ENCODE assay signal across 9 cellular contexts in genomic region chr2:109174214-109174613, GRCh38. TPM values are rescaled to one million over a fixed set of nuclear protein-coding genes. Genes with fewer than 3 reads are reported as not detected.
DNase-seq lines count a peak whose midpoint lies in the region; ATAC-seq and TF ChIP-seq lines count a peak whose summit lies in the region.
"Had no signal": no experiment of that assay in that cellular context is flagged by ENCODE, and none has a peak within 500 bp of the region (broad histone marks: within the 10 kb centered on the region; RNA-seq: fewer than 3 reads in every experiment).

No MANE protein-coding gene starts in this region.

- POLR2A ChIA-PET in IMR-90 (lab: Charles Lee; ENCODE audit: unreplicated experiment): no interaction called here
- POLR2A ChIA-PET in naive thymus-derived CD4-positive, alpha-beta T cell (lab: Charles Lee): interaction anchor here (0.6 kb wide), 1 partner anchor 166 kb away, joined by 3 read pairs; no protein-coding TSS in a partner anchor

- BruUV-seq in IMR-90 (replicated peaks; lab: Mats Ljungman, UMichigan): no TSS peak

- peak overlapping the region; percentile 98 for H2BK120ac ChIP-seq in IMR-90 (ENCODE audit: low read depth, low read length)

- peak overlapping the region; percentile 85 for H3K18ac ChIP-seq in IMR-90 (ENCODE audit: low read depth, low read length)

- H2BK15ac ChIP-seq in IMR-90 (ENCODE audit: low read depth, low read length): peak overlapping the region; percentile 73; the same call in 2 of the 3 replicates

- H3K27me3 ChIP-seq in ACC112 (ENCODE audit: insufficient read depth, low read length) (no peaks in the 10 kb centered on the region), IMR-90 (ENCODE audit: control insufficient read depth, insufficient read depth, low read length) (no peaks in the 10 kb centered on the region), esophagus (ENCODE audit: control insufficient read depth in 1 of 2, insufficient read depth in 2 of 2, low read length in 2 of 2) (no peaks in the 10 kb centered on the region), thyroid gland (no peaks in the 10 kb centered on the region)
- H3K27me3 ChIP-seq in naive thymus-derived CD4-positive, alpha-beta T cell (ENCODE audit: control insufficient read depth in 2 of 2, insufficient read depth in 2 of 2, low read length in 2 of 2): no peaks in the 10 kb centered on the region
- H3K27me3 ChIP-seq: neural progenitor cell had no signal

- H3K4me3 ChIP-seq in ACC112 (ENCODE audit: low read depth, low read length): peak overlapping the region; percentile 63
- no peak overlapping the region for H3K4me3 ChIP-seq in IMR-90 (ENCODE audit: insufficient read depth, low read depth, low read length)
- no peak overlapping the region for H3K4me3 ChIP-seq in esophagus (ENCODE audit: low read depth in 1 of 2, low read length in 2 of 2)
- H3K4me3 ChIP-seq in naive thymus-derived CD4-positive, alpha-beta T cell (ENCODE audit: low read length): no peak overlapping the region
- no peak overlapping the region for H3K4me3 ChIP-seq in thyroid gland (replicated peaks in 1 of 3)
- H3K4me3 ChIP-seq: neural progenitor cell had no signal

- peak overlapping the region; percentile 70 to 97 for H4K8ac ChIP-seq in IMR-90 (ENCODE audit: low read depth in 2 of 2, low read length in 2 of 2)

- H3K9me1 ChIP-seq in IMR-90 (ENCODE audit: insufficient read depth, low read length): peaks cover 39% of the 10 kb centered on the region

- no CpG with 5 or more reads among the region's 4 CpGs for WGBS in IMR-90 (ENCODE audit: extremely low coverage in 2 of 2, insufficient read length in 1 of 2), 2 experiments
- WGBS in esophagus, 2 donors: 72 to 76% methylated on average over 4 of the region's 4 CpGs
- 93 to 94% methylated on average over 4 of the region's 4 CpGs for WGBS in thyroid gland, 2 donors

- H2AFZ ChIP-seq in ACC112 (ENCODE audit: low read length, unreplicated experiment) (no peak overlapping the region), IMR-90 (replicated peaks; ENCODE audit: low read length, poor library complexity) (peak overlapping the region; percentile 70)
- H2AFZ ChIP-seq: neural progenitor cell had no signal

- peak overlapping the region; percentile 91 for H2BK20ac ChIP-seq in IMR-90 (ENCODE audit: low read depth, low read length)

- H3K9me3 ChIP-seq in IMR-90 (ENCODE audit: control insufficient read depth, insufficient read depth, low read length): 0 out of 2 replicates have a peak, but pooled peaks cover 2% of the 10 kb centered on the region
- H3K9me3 ChIP-seq in esophagus (ENCODE audit: control insufficient read depth in 2 of 2, insufficient read depth in 1 of 2, low read depth in 1 of 2, low read length in 1 of 2): no peaks in the 10 kb centered on the region
- H3K9me3 ChIP-seq in naive thymus-derived CD4-positive, alpha-beta T cell (ENCODE audit: control insufficient read depth in 2 of 3, low read length in 3 of 3): peaks cover 0 to 7% (median 0%) of the 10 kb centered on the region in 3 experiments
- H3K9me3 ChIP-seq in thyroid gland: no peaks in the 10 kb centered on the region

- H4K91ac ChIP-seq in IMR-90 (ENCODE audit: insufficient read depth, low read depth, low read length): peak overlapping the region; percentile 99

- peak overlapping the region; percentile 77; the same call in 1 of the 2 replicates for H3K56ac ChIP-seq in IMR-90 (ENCODE audit: extremely low read depth, insufficient read depth, low read length)

- TF ChIP-seq CTCF in IMR-90 (conservative IDR thresholded peaks at IDR 0.05; ENCODE audit: low read depth, low read length): no peak
- no peak for TF ChIP-seq CTCF in thyroid gland (IDR thresholded peaks at IDR 0.05)

- TF ChIP-seq RAD21 in IMR-90 (IDR thresholded peaks at IDR 0.05; ENCODE audit: low read length): no peak

- DNase-seq in IMR-90 (no peak), NCI-H2227 (lab: John Stamatoyannopoulos, UW; ENCODE audit: unreplicated experiment) (no peak), thyroid gland (no peak), NCI-H774 (lab: John Stamatoyannopoulos, UW) (no peak)
- peak in 7 of 9 donors; percentile 13 to 46 (median 38) for DNase-seq in naive thymus-derived CD4-positive, alpha-beta T cell

- TF ChIP-seq POLR2A in IMR-90 (IDR thresholded peaks at IDR 0.05; ENCODE audit: low read depth, low read length) (no peak), thyroid gland (IDR thresholded peaks at IDR 0.05) (no peak)

- peaks cover 52% of the 10 kb centered on the region for H3K4me1 ChIP-seq in ACC112 (ENCODE audit: control insufficient read depth, insufficient read depth, low read length, unreplicated experiment)
- H3K4me1 ChIP-seq in IMR-90 (ENCODE audit: control insufficient read depth, insufficient read depth, low read length): peaks cover 41% of the 10 kb centered on the region
- peaks cover 2 to 11% of the 10 kb centered on the region in 2 donors for H3K4me1 ChIP-seq in esophagus (ENCODE audit: control insufficient read depth in 2 of 2, insufficient read depth in 2 of 2, low read length in 1 of 2)
- peaks cover 0 to 14% of the 10 kb centered on the region in 2 donors for H3K4me1 ChIP-seq in naive thymus-derived CD4-positive, alpha-beta T cell (ENCODE audit: control insufficient read depth in 2 of 2, insufficient read depth in 2 of 2, low read length in 2 of 2)
- H3K4me1 ChIP-seq in thyroid gland: peaks cover 14 to 26% of the 10 kb centered on the region in 2 donors

- H3K27ac Mint-ChIP-seq in naive thymus-derived CD4-positive, alpha-beta T cell: peak overlapping the region in 7 of 9 donors; percentile 29 to 82 (median 56)
- H3K27ac Mint-ChIP-seq: neural progenitor cell had no signal

- H2AK9ac ChIP-seq in IMR-90 (replicated peaks; ENCODE audit: low read depth, low read length, poor library complexity): peak overlapping the region; percentile 93

- intact Hi-C loops in IMR-90 (cut with micrococcal nuclease): loop anchor here (5.0 kb wide), 3 partner anchors 43 to 148 kb away; no protein-coding TSS in a partner anchor
- intact Hi-C loops in naive thymus-derived CD4-positive, alpha-beta T cell (cut with micrococcal nuclease): no loop called here
- intact Hi-C loops in thyroid gland (cut with DNase I): no loop called here

- H3K27ac ChIP-seq in ACC112 (ENCODE audit: low read depth, low read length): peak overlapping the region; percentile 96
- peak overlapping the region; percentile 82 for H3K27ac ChIP-seq in IMR-90 (ENCODE audit: insufficient read depth, low read length)
- H3K27ac ChIP-seq in esophagus (ENCODE audit: low read depth in 2 of 2, low read length in 1 of 2): peak overlapping the region; percentile 62 to 75
- H3K27ac ChIP-seq in naive thymus-derived CD4-positive, alpha-beta T cell (ENCODE audit: low read depth, low read length): no peak overlapping the region
- peak overlapping the region in 1 of 3 donors; percentile 41 for H3K27ac ChIP-seq in thyroid gland
- H3K27ac ChIP-seq: neural progenitor cell had no signal

- H3K36me3 ChIP-seq in ACC112 (ENCODE audit: insufficient read depth, low read length): 0 out of 2 replicates have a peak, but pooled peaks cover 3% of the 10 kb centered on the region
- H3K36me3 ChIP-seq in IMR-90 (ENCODE audit: control insufficient read depth, insufficient read depth, low read length): no peaks in the 10 kb centered on the region
- no peaks in the 10 kb centered on the region for H3K36me3 ChIP-seq in esophagus (ENCODE audit: control insufficient read depth in 2 of 2, insufficient read depth in 2 of 2, low read length in 1 of 2)
- no peaks in the 10 kb centered on the region for H3K36me3 ChIP-seq in naive thymus-derived CD4-positive, alpha-beta T cell (ENCODE audit: control insufficient read depth in 2 of 3, insufficient read depth in 3 of 3, low read length in 3 of 3)
- H3K36me3 ChIP-seq in thyroid gland: no peaks in the 10 kb centered on the region
- H3K36me3 ChIP-seq: neural progenitor cell had no signal

- H3K4me1 Mint-ChIP-seq in naive thymus-derived CD4-positive, alpha-beta T cell: peaks cover 5 to 59% (median 32%) of the 10 kb centered on the region in 7 donors

- peak overlapping the region; percentile 99 for H3K23ac ChIP-seq in IMR-90 (ENCODE audit: low read depth, low read length)

- peaks cover 0 to 19% (median 4%) of the 10 kb centered on the region in 11 donors for H3K9me3 Mint-ChIP-seq in naive thymus-derived CD4-positive, alpha-beta T cell

- H3K27me3 Mint-ChIP-seq in naive thymus-derived CD4-positive, alpha-beta T cell: peaks cover 0 to 24% (median 0%) of the 10 kb centered on the region in 5 donors

- peak overlapping the region; percentile 4; the same call in 1 of the 2 replicates for H3K4me2 ChIP-seq in IMR-90 (ENCODE audit: low read depth, low read length)
- H3K4me2 ChIP-seq: neural progenitor cell had no signal

- in situ Hi-C loops in IMR-90 (cut with MboI; ENCODE audit: low sequenced_read_pairs): no loop called here

- peak overlapping the region in 9 of 10 donors; percentile 9 to 56 (median 40) for H3K4me3 Mint-ChIP-seq in naive thymus-derived CD4-positive, alpha-beta T cell
- H3K4me3 Mint-ChIP-seq: neural progenitor cell had no signal

- H2AK5ac ChIP-seq in IMR-90 (ENCODE audit: low read depth, low read length): peak overlapping the region; percentile 99

- H3K4ac ChIP-seq in IMR-90 (ENCODE audit: low read depth, low read length): peak overlapping the region; percentile 99

- peaks cover 0 to 7% (median 5%) of the 10 kb centered on the region in 5 donors for H3K36me3 Mint-ChIP-seq in naive thymus-derived CD4-positive, alpha-beta T cell
- H3K36me3 Mint-ChIP-seq: neural progenitor cell had no signal

- no peak for ATAC-seq in IMR-90 (ENCODE audit: low read depth)
- peak; percentile 60 for ATAC-seq in naive thymus-derived CD4-positive, alpha-beta T cell
- no peak for ATAC-seq in HG02610 (IDR thresholded peaks at IDR 0.05; ENCODE audit: unreplicated experiment)

- H3K14ac ChIP-seq in IMR-90 (replicated peaks; ENCODE audit: low read depth, low read length): peak overlapping the region; percentile 98

- CTCF ChIA-PET in IMR-90 (lab: Yijun Ruan, JAX): no interaction called here
- CTCF ChIA-PET in naive thymus-derived CD4-positive, alpha-beta T cell (lab: Charles Lee): no interaction called here

- peaks cover 78% of the 10 kb centered on the region for H3K79me2 ChIP-seq in ACC112 (ENCODE audit: control insufficient read depth, insufficient read depth, low read length, unreplicated experiment)

- dilution Hi-C loops in IMR-90 (cut with HindIII; ENCODE audit: low sequenced_read_pairs, unreplicated experiment): no loop called here

- H4K5ac ChIP-seq in IMR-90 (ENCODE audit: low read depth, low read length): peak overlapping the region; percentile 91

- peak overlapping the region; percentile 94 for H2BK5ac ChIP-seq in IMR-90 (ENCODE audit: low read depth, low read length, poor library complexity, severe bottlenecking)

- H4K20me1 ChIP-seq in IMR-90 (ENCODE audit: insufficient read depth, low read length): 0 out of 2 replicates have a peak, but pooled peaks cover 11% of the 10 kb centered on the region

- H3K79me1 ChIP-seq in IMR-90 (ENCODE audit: low read depth in 1 of 2, low read length in 2 of 2): peaks cover 41 to 72% of the 10 kb centered on the region in 2 experiments

- H3K9ac ChIP-seq in IMR-90 (ENCODE audit: low read depth, low read length): peak overlapping the region; percentile 50
- H3K9ac ChIP-seq: neural progenitor cell had no signal

RNA-seq across cellular contexts. Expression of gene SH3RF3, which starts 45.2 kb away (rescaled TPM):
- total RNA-seq in IMR-90 (2012; rRNA removed) (3.4 and 3.9 TPM in 2 replicates), thyroid gland (1 to 10 TPM; 2.1 to 7.4 (median 2.8) TPM)
- polyA plus RNA-seq in IMR-90 (2012; rRNA removed) (5.3 and 5.7 TPM in 2 replicates), esophagus (1 to 10 TPM; 1.1 to 1.3 TPM)
- 2.9 and 5.9 TPM in 2 replicates for polyA plus RNA-seq in IMR-90 (2012; cell fraction: cytosol; rRNA removed)
- 10.7 and 11.0 TPM in 2 replicates for polyA plus RNA-seq in IMR-90 (2012; cell fraction: nucleus; rRNA removed; ENCODE audit: low replicate concordance)
- total RNA-seq in naive thymus-derived CD4-positive, alpha-beta T cell: 10 to 100 TPM in 2 of 5 experiments, 1 to 10 TPM in 2, under 1 TPM in 1; 0.19 to 11.5 (median 6.1) TPM
- 1 to 10 TPM; 1.3 to 3.5 TPM for polyA plus RNA-seq in naive thymus-derived CD4-positive, alpha-beta T cell

Comparison
In these comparisons a context has a peak if more than half of its experiments do, and no peak if none do; other contexts are left out.
1. DNase-seq: peak in naive thymus-derived CD4-positive, alpha-beta T cell (7 of 9); none in IMR-90 (single experiment), NCI-H2227 (single experiment), thyroid gland (0 of 2) and NCI-H774 (single experiment).